In the genomic region with DNA sequence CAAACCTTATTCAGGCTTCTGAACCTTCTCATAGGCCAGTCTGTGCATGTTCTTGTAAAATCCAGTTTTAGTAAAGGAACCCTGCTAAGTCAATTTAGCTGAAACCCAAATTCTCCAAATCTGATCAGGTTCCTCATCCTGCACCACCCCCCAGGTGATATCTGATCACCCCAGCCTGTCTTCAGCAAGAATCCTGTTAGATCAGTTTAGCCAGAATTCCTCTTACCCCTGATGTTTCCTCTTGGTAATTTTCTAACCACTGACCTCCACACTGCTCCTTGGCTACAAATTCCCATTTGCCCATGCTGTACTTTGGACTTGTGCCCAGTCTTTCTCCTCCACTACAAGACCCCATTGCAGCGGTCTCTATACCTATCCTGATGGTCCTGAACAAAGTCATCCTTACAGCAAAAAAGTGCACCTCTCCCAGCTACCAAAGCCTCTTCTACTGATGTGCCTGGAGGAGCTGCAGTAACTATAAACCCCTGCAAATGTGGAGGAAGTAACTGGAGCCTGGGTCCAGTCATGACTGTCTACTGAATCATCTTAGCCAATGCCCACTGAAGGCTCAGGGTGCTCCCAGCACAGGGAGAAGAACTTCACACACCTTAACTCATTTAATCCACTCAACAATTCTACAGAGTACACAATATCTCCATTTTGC, we compare ENCODE assay signal across 21 cellular contexts. TPM values are rescaled to one million over a fixed set of nuclear protein-coding genes. Genes with fewer than 3 reads are reported as not detected.
DNase-seq lines count a peak whose midpoint lies in the region; ATAC-seq, FAIRE-seq and TF ChIP-seq lines count a peak whose summit lies in the region.
"Had no signal": no experiment of that assay in that cellular context is flagged by ENCODE, and none has a peak within 500 bp of the region (broad histone marks: within the 10 kb centered on the region; RNA-seq: fewer than 3 reads in every experiment).

No MANE protein-coding gene starts in this region.

- no peak overlapping the region for H3K4me3 ChIP-seq in brain microvascular endothelial cell (ENCODE audit: low read depth, low read length)
- H3K4me3 ChIP-seq: BLaER1, gastroesophageal sphincter, SJSA1, skin epidermis had no signal

- H3K27me3 Mint-ChIP-seq in nephron progenitor cell (ENCODE audit: low read depth, poor library complexity), result peaks cover 2% of the 10 kb centered on the region

- ATAC-seq in Right ventricle myocardium superior (ENCODE audit: poor library complexity), result no peak
- no peak for ATAC-seq in GM21717 (IDR thresholded peaks at IDR 0.05; ENCODE audit: unreplicated experiment)
- ATAC-seq: activated CD4-positive, alpha-beta T cell treated with anti-CD3 and anti-CD28 coated beads for 36 hours; gastroesophageal sphincter; left ventricle myocardium superior had no signal

- in situ Hi-C loops in brain microvascular endothelial cell (cut with HindIII; ENCODE audit: low pct_ligation_motif_present, low sequenced_read_pairs), result no loop called here

- DNase-seq in EL (peak; percentile 53), HTR-8/SVneo (ENCODE audit: insufficient read length, low spot score) (peak; percentile 41), brain microvascular endothelial cell (peak; percentile 45), nephron progenitor cell (no peak), Right ventricle myocardium superior (no peak), NK-92 (lab: John Stamatoyannopoulos, UW; ENCODE audit: unreplicated experiment) (no peak)
- DNase-seq: activated CD4-positive, alpha-beta T cell treated with anti-CD3 and anti-CD28 coated beads for 36 hours; activated CD8-positive, alpha-beta memory T cell treated with anti-CD3 and anti-CD28 coated beads, Interleukin-2, amount 50 U/mL, for 48 hours; aorta; DMS 273 treated with DMSO at 0.1 percent for 48 hours; left ventricle myocardium superior; NCI-H146; stimulated activated CD4-positive, alpha-beta T cell treated with anti-CD3 and anti-CD28 coated beads, Interleukin-4, amount 100 ng/mL, for 4 hours; stimulated activated CD8-positive, alpha-beta memory T cell treated with anti-CD3 and anti-CD28 coated beads, Interleukin-4, amount 100 ng/mL, for 48 hours had no signal

- peak; percentile 13 for FAIRE-seq in HTR-8/SVneo (lab: Jason Lieb, UNC)
- FAIRE-seq: colon, endometrium had no signal

- peaks cover 39% of the 10 kb centered on the region for H3K4me1 Mint-ChIP-seq in nephron progenitor cell

- H3K27ac Mint-ChIP-seq in nephron progenitor cell, result peak overlapping the region; percentile 82
- H3K27ac Mint-ChIP-seq: activated CD4-positive, alpha-beta T cell treated with anti-CD3 and anti-CD28 coated beads for 36 hours had no signal

- H3K9me3 Mint-ChIP-seq in nephron progenitor cell, result no peaks in the 10 kb centered on the region

- H3K36me3 Mint-ChIP-seq in nephron progenitor cell (ENCODE audit: low read depth), result no peaks in the 10 kb centered on the region

- no peak overlapping the region for H3K27ac ChIP-seq in brain microvascular endothelial cell
- H3K27ac ChIP-seq: BLaER1, gastroesophageal sphincter, SJSA1 had no signal

- intact Hi-C loops in Right ventricle myocardium superior (cut with DNase I), result no loop called here

- no peak for TF ChIP-seq CTCF in brain microvascular endothelial cell (IDR thresholded peaks at IDR 0.05; ENCODE audit: low read depth, low read length, missing control alignments)
- TF ChIP-seq CTCF in nephron progenitor cell (IDR thresholded peaks at IDR 0.05), result no peak

- H3K27me3 ChIP-seq in brain microvascular endothelial cell (replicated peaks), result no peaks in the 10 kb centered on the region
- H3K27me3 ChIP-seq: BLaER1, gastroesophageal sphincter, SJSA1 had no signal

- H3K36me3 ChIP-seq in brain microvascular endothelial cell (replicated peaks), result no peaks in the 10 kb centered on the region
- H3K36me3 ChIP-seq: BLaER1, gastroesophageal sphincter, SJSA1 had no signal

- no peak overlapping the region for H3K4me3 Mint-ChIP-seq in nephron progenitor cell
- H3K4me3 Mint-ChIP-seq: activated CD4-positive, alpha-beta T cell treated with anti-CD3 and anti-CD28 coated beads for 36 hours had no signal

RNA-seq across cellular contexts. Expression of a gene that starts 23.8 kb away (rescaled TPM):
- 0.13 TPM for total RNA-seq in Right ventricle myocardium superior

RNA-seq across cellular contexts. Expression of a gene that starts 24.3 kb away (rescaled TPM):
- 38.5 TPM for total RNA-seq in Right ventricle myocardium superior

Comparison
In these comparisons a context has a peak if more than half of its experiments do, and no peak if none do; other contexts are left out.
1. DNase-seq: peak in EL (single experiment), HTR-8/SVneo (single experiment) and brain microvascular endothelial cell (single experiment); none in nephron progenitor cell (single experiment), Right ventricle myocardium superior (single experiment) and NK-92 (single experiment).